In genomic region chr1:113389953-113390834, GRCh38 we compare ENCODE assay signal across 8 cellular contexts.
DNase-seq lines count a peak whose midpoint lies in the region; TF ChIP-seq lines count a peak whose summit lies in the region.

TSS of gene MAGI3 (plus strand) at chr1:113390515. CDS start at chr1:113391034, 519 bp downstream.

- H3K9me3 Mint-ChIP-seq in activated naive CD4-positive, alpha-beta T cell treated with anti-CD3 and anti-CD28 coated beads, Interleukin-2, amount 50 U/mL, for 24 hours, result peaks cover 4% of the 10 kb centered on the region

- H3K9ac ChIP-seq in SK-N-MC (ENCODE audit: insufficient read length), result peak within 1 kb of the TSS; percentile 80

- DNase-seq in GDM1 (lab: John Stamatoyannopoulos, UW) (peak; percentile 98), HFF-Myc (ENCODE audit: extremely low read depth, low read depth) (peak; percentile 93), NAMALWA (ENCODE audit: low spot score) (peak; percentile 97), SK-N-MC (ENCODE audit: low read depth, low spot score) (peak; percentile 79), globus pallidus (ENCODE audit: low spot score) (peak; percentile 93), nucleus accumbens (lab: John Stamatoyannopoulos, UW) (peak; percentile 52 to 98 (median 94)), superior temporal gyrus (ENCODE audit: extremely low spot score) (peak; percentile 95)

- H3K27ac Mint-ChIP-seq in activated naive CD4-positive, alpha-beta T cell treated with anti-CD3 and anti-CD28 coated beads, Interleukin-2, amount 50 U/mL, for 24 hours, result peak within 1 kb of the TSS; percentile 88

- H3K4me3 Mint-ChIP-seq in activated naive CD4-positive, alpha-beta T cell treated with anti-CD3 and anti-CD28 coated beads, Interleukin-2, amount 50 U/mL, for 24 hours, result peak within 1 kb of the TSS; percentile 92

- H3K4me3 ChIP-seq in HFF-Myc (replicated peaks; ENCODE audit: low read depth, low read length) (peak within 1 kb of the TSS; percentile 83), SK-N-MC (peak within 1 kb of the TSS; percentile 84)

- H3K36me3 Mint-ChIP-seq in activated naive CD4-positive, alpha-beta T cell treated with anti-CD3 and anti-CD28 coated beads, Interleukin-2, amount 50 U/mL, for 24 hours, result no peaks in the 10 kb centered on the region

- no peaks in the 10 kb centered on the region for H3K9me3 ChIP-seq in SK-N-MC (ENCODE audit: low read depth, low read length)

- peaks cover 1% of the 10 kb centered on the region for H3K27me3 Mint-ChIP-seq in activated naive CD4-positive, alpha-beta T cell treated with anti-CD3 and anti-CD28 coated beads, Interleukin-2, amount 50 U/mL, for 24 hours

- peaks cover 29% of the 10 kb centered on the region for H3K4me1 Mint-ChIP-seq in activated naive CD4-positive, alpha-beta T cell treated with anti-CD3 and anti-CD28 coated beads, Interleukin-2, amount 50 U/mL, for 24 hours

- no peak for TF ChIP-seq CTCF in HFF-Myc (IDR thresholded peaks at IDR 0.05; ENCODE audit: low read depth, low read length, missing control alignments)

- peak within 1 kb of the TSS; percentile 69 for H3K27ac ChIP-seq in SK-N-MC

- no peaks in the 10 kb centered on the region for H3K36me3 ChIP-seq in SK-N-MC (ENCODE audit: insufficient read depth, low read length)

Comparison
In these comparisons a context has a peak if more than half of its experiments do, and no peak if none do; other contexts are left out.
1. Peak in every context shown above with its lines: DNase-seq, H3K4me3 ChIP-seq and H3K27ac ChIP-seq.